13 cellular contexts compared by ENCODE assay signal in genomic region chr2:207338220-207338607, GRCh38.
A peak's percentile ranks its signal among the peaks of the same experiment; 100 is the strongest.
DNase-seq lines count a peak whose midpoint lies in the region; ATAC-seq, FAIRE-seq and TF ChIP-seq lines count a peak whose summit lies in the region.
"Had no signal": no experiment of that assay in that cellular context is flagged by ENCODE, and none has a peak within 500 bp of the region (broad histone marks: within the 10 kb centered on the region; RNA-seq: fewer than 3 reads in every experiment).

No MANE protein-coding gene starts in this region.

- peak overlapping the region; percentile 92; the same call in 1 of the 2 replicates for H2AK5ac ChIP-seq in IMR-90 (ENCODE audit: low read depth, low read length)

- CTCF ChIA-PET in IMR-90 (lab: Yijun Ruan, JAX), result interaction anchor here (0.6 kb wide), 1 partner anchor 37 kb away, joined by 4 read pairs; no protein-coding TSS in a partner anchor
- CTCF ChIA-PET in K562 (lab: Yijun Ruan, JAX; ENCODE audit: low intra/inter-chr PET ratio), result no interaction called here

- H3K36me3 ChIP-seq in IMR-90 (ENCODE audit: control insufficient read depth, insufficient read depth, low read length), result no peaks in the 10 kb centered on the region
- no peaks in the 10 kb centered on the region for H3K36me3 ChIP-seq in K562 (ENCODE audit: control insufficient read depth, insufficient read depth, low read length)
- H3K36me3 ChIP-seq in neural progenitor cell, result no peaks in the 10 kb centered on the region
- no peaks in the 10 kb centered on the region for H3K36me3 ChIP-seq in small intestine (ENCODE audit: control insufficient read depth in 2 of 2, insufficient read depth in 2 of 2, low read length in 2 of 2)
- H3K36me3 ChIP-seq: ovary had no signal

- BruUV-seq in IMR-90 (replicated peaks; lab: Mats Ljungman, UMichigan) (no TSS peak), K562 (replicated peaks; lab: Mats Ljungman, UMichigan) (no TSS peak)

- dilution Hi-C loops in IMR-90 (cut with HindIII; ENCODE audit: low sequenced_read_pairs, unreplicated experiment), result no loop called here

- POLR2A ChIA-PET in IMR-90 (lab: Charles Lee; ENCODE audit: unreplicated experiment), result interaction anchor here (1.2 kb wide), 1 partner anchor 172 kb away, joined by 4 read pairs; the partner anchor contains the start of gene KLF7
- POLR2A ChIA-PET in K562 (lab: Yijun Ruan, JAX), result interaction anchor here (0.7 kb wide), 1 partner anchor 347 kb away, joined by 3 read pairs; no protein-coding TSS in a partner anchor

- H3K4me3 ChIP-seq in IMR-90 (ENCODE audit: insufficient read depth, low read depth, low read length) (no peak overlapping the region), K562 (no peak overlapping the region), neural progenitor cell (no peak overlapping the region), small intestine (ENCODE audit: low read depth in 1 of 2, low read length in 2 of 2) (no peak overlapping the region)
- H3K4me3 ChIP-seq: ovary had no signal

- H4K91ac ChIP-seq in IMR-90 (ENCODE audit: insufficient read depth, low read depth, low read length), result no peak overlapping the region; the same call in 1 of the 2 replicates

- H4K20me1 ChIP-seq in IMR-90 (ENCODE audit: insufficient read depth, low read length), result no peaks in the 10 kb centered on the region
- H4K20me1 ChIP-seq in K562 (replicated peaks; ENCODE audit: control insufficient read depth, insufficient read depth, low read length), result no peaks in the 10 kb centered on the region
- no peaks in the 10 kb centered on the region for H4K20me1 ChIP-seq in neural progenitor cell (ENCODE audit: low read depth)

- no peak overlapping the region for H2BK5ac ChIP-seq in IMR-90 (ENCODE audit: low read depth, low read length, poor library complexity, severe bottlenecking)

- no peak overlapping the region for H2AFZ ChIP-seq in IMR-90 (replicated peaks; ENCODE audit: low read length, poor library complexity)
- H2AFZ ChIP-seq in K562 (ENCODE audit: low read depth, low read length), result peak overlapping the region; percentile 56; the same call in 1 of the 2 replicates
- H2AFZ ChIP-seq in neural progenitor cell (replicated peaks), result no peak overlapping the region

- no peak overlapping the region for H3K14ac ChIP-seq in IMR-90 (replicated peaks; ENCODE audit: low read depth, low read length)

- H2BK20ac ChIP-seq in IMR-90 (ENCODE audit: low read depth, low read length), result peak overlapping the region; percentile 54; the same call in 1 of the 2 replicates

- peak overlapping the region; percentile 71 for H3K27ac Mint-ChIP-seq in activated T-cell treated with anti-CD3 and anti-CD28 coated beads, Interleukin-2, amount 50 U/mL, for 24 hours
- H3K27ac Mint-ChIP-seq in neural progenitor cell, result peak overlapping the region; percentile 14
- H3K27ac Mint-ChIP-seq: HFFc6 had no signal

- no peak for TF ChIP-seq POLR2A in IMR-90 (IDR thresholded peaks at IDR 0.05; ENCODE audit: low read depth, low read length)
- no peak for TF ChIP-seq POLR2A in K562 (conservative IDR thresholded peaks at IDR 0.05)

- intact Hi-C loops in IMR-90 (cut with micrococcal nuclease) (no loop called here), K562 (cut with micrococcal nuclease) (no loop called here)

- FAIRE-seq in K562 (lab: Jason Lieb, UNC) (no peak), small intestine (lab: Jason Lieb, UNC) (no peak)

- no peak overlapping the region for H3K56ac ChIP-seq in IMR-90 (ENCODE audit: extremely low read depth, insufficient read depth, low read length)

- DNase-seq in activated T-cell treated with anti-CD3 and anti-CD28 coated beads, Interleukin-2, amount 50 U/mL, for 24 hours, result no peak
- no peak for DNase-seq in activated T-cell treated with anti-CD3 and anti-CD28 coated beads, Interleukin-2, amount 50 U/mL, for 48 hours
- DNase-seq in IMR-90 (no peak), K562 (ENCODE audit: extremely low read depth in 1 of 4, low spot score in 3 of 4) (no peak), neural progenitor cell (ENCODE audit: low spot score) (no peak), COR-L47 (lab: John Stamatoyannopoulos, UW) (no peak), small intestine (no peak), amygdala (lab: John Stamatoyannopoulos, UW) (no peak)
- DNase-seq: dorsolateral prefrontal cortex, HFFc6, midbrain, NCI-H2029 treated with DMSO at 0.1 percent for 48 hours, ovary had no signal

- TF ChIP-seq EP300 in K562 (IDR thresholded peaks at IDR 0.05; ENCODE audit: low read length), result no peak

- TF ChIP-seq CTCF in IMR-90 (conservative IDR thresholded peaks at IDR 0.05; ENCODE audit: low read depth, low read length) (no peak), K562 (IDR thresholded peaks at IDR 0.05 in 2 of 3, conservative IDR thresholded peaks at IDR 0.05 in 1 of 3; ENCODE audit: insufficient read depth in 2 of 3, low read depth in 1 of 3, low read length in 3 of 3) (no peak), neural progenitor cell (IDR thresholded peaks at IDR 0.05) (no peak)

- H3K9ac ChIP-seq in IMR-90 (ENCODE audit: low read depth, low read length), result no peak overlapping the region
- H3K9ac ChIP-seq in K562 (ENCODE audit: insufficient read depth in 1 of 2, low read depth in 2 of 2, low read length in 2 of 2), result no peak overlapping the region
- no peak overlapping the region for H3K9ac ChIP-seq in neural progenitor cell

- peak overlapping the region; percentile 53; the same call in 1 of the 2 replicates for H4K5ac ChIP-seq in IMR-90 (ENCODE audit: low read depth, low read length)

- H3K4me1 ChIP-seq in IMR-90 (ENCODE audit: control insufficient read depth, insufficient read depth, low read length) (peaks cover 15% of the 10 kb centered on the region), K562 (replicated peaks in 1 of 2; ENCODE audit: control insufficient read depth in 2 of 2, insufficient read depth in 2 of 2, low read length in 2 of 2) (peaks cover 0 to 5% of the 10 kb centered on the region in 2 experiments; a peak in 3 of 5 replicates), neural progenitor cell (peaks cover 26% of the 10 kb centered on the region), small intestine (ENCODE audit: control insufficient read depth in 2 of 2, insufficient read depth in 1 of 2, low read depth in 1 of 2, low read length in 1 of 2) (peaks cover 0 to 2% of the 10 kb centered on the region in 2 donors)

- no peak for ATAC-seq in IMR-90 (ENCODE audit: low read depth)
- no peak for ATAC-seq in K562

- H2BK15ac ChIP-seq in IMR-90 (ENCODE audit: low read depth, low read length), result peak overlapping the region; percentile 86; the same call in 2 of the 3 replicates

- no peaks in the 10 kb centered on the region for H3K27me3 ChIP-seq in IMR-90 (ENCODE audit: control insufficient read depth, insufficient read depth, low read length)
- H3K27me3 ChIP-seq in K562 (ENCODE audit: control insufficient read depth in 2 of 2, insufficient read depth in 2 of 2, low read length in 2 of 2), result no peaks in the 10 kb centered on the region
- H3K27me3 ChIP-seq in neural progenitor cell, result peaks cover 14% of the 10 kb centered on the region
- H3K27me3 ChIP-seq in small intestine (ENCODE audit: control insufficient read depth in 2 of 2, insufficient read depth in 2 of 2, low read length in 2 of 2), result no peaks in the 10 kb centered on the region
- H3K27me3 ChIP-seq: dorsolateral prefrontal cortex, ovary had no signal

- peak overlapping the region; percentile 45; the same call in 1 of the 2 replicates for H3K18ac ChIP-seq in IMR-90 (ENCODE audit: low read depth, low read length)

- H3K4me3 Mint-ChIP-seq in activated T-cell treated with anti-CD3 and anti-CD28 coated beads, Interleukin-2, amount 50 U/mL, for 24 hours, result no peak overlapping the region
- H3K4me3 Mint-ChIP-seq in neural progenitor cell, result no peak overlapping the region
- H3K4me3 Mint-ChIP-seq: HFFc6 had no signal

- H3K27me3 Mint-ChIP-seq in activated T-cell treated with anti-CD3 and anti-CD28 coated beads, Interleukin-2, amount 50 U/mL, for 24 hours, result no peaks in the 10 kb centered on the region
- peaks cover 2% of the 10 kb centered on the region for H3K27me3 Mint-ChIP-seq in neural progenitor cell (ENCODE audit: insufficient read depth, low read depth)

- peaks cover 2% of the 10 kb centered on the region for H3K9me3 Mint-ChIP-seq in activated T-cell treated with anti-CD3 and anti-CD28 coated beads, Interleukin-2, amount 50 U/mL, for 24 hours
- peaks cover 2% of the 10 kb centered on the region for H3K9me3 Mint-ChIP-seq in neural progenitor cell
- H3K9me3 Mint-ChIP-seq: HFFc6 had no signal

- H3K79me2 ChIP-seq in K562 (ENCODE audit: control insufficient read depth, insufficient read depth, low read length), result no peaks in the 10 kb centered on the region
- no peaks in the 10 kb centered on the region for H3K79me2 ChIP-seq in neural progenitor cell (ENCODE audit: low read depth)

- peak overlapping the region; percentile 58; the same call in 1 of the 2 replicates for H2BK120ac ChIP-seq in IMR-90 (ENCODE audit: low read depth, low read length)

- TF ChIP-seq RAD21 in IMR-90 (IDR thresholded peaks at IDR 0.05; ENCODE audit: low read length), result no peak
- TF ChIP-seq RAD21 in K562 (CRISPR knock-in tag; conservative IDR thresholded peaks at IDR 0.05 in 1 of 2, IDR thresholded peaks at IDR 0.05 in 1 of 2), result no peak

- no peak overlapping the region for H2AK9ac ChIP-seq in IMR-90 (replicated peaks; ENCODE audit: low read depth, low read length, poor library complexity)

- H3K23ac ChIP-seq in IMR-90 (ENCODE audit: low read depth, low read length), result no peak overlapping the region; the same call in 1 of the 2 replicates

- WGBS in IMR-90 (ENCODE audit: extremely low coverage in 2 of 2, insufficient read length in 1 of 2), 2 experiments, result no CpG with 5 or more reads among the region's 3 CpGs
- WGBS in K562 (ENCODE audit: insufficient coverage, low coverage, missing lambda C conversion rate), result 52% methylated on average over 3 of the region's 3 CpGs
- WGBS in small intestine, 3 donors, result 79 to 93% (median 91%) methylated on average over 3 of the region's 3 CpGs

- H3K36me3 Mint-ChIP-seq in activated T-cell treated with anti-CD3 and anti-CD28 coated beads, Interleukin-2, amount 50 U/mL, for 24 hours (ENCODE audit: low read depth), result no peaks in the 10 kb centered on the region
- H3K36me3 Mint-ChIP-seq in neural progenitor cell, result no peaks in the 10 kb centered on the region

- no peaks in the 10 kb centered on the region for H3K9me3 ChIP-seq in IMR-90 (ENCODE audit: control insufficient read depth, insufficient read depth, low read length)
- H3K9me3 ChIP-seq in K562 (replicated peaks; ENCODE audit: control insufficient read depth, insufficient read depth, low read depth, low read length), result no peaks in the 10 kb centered on the region
- no peaks in the 10 kb centered on the region for H3K9me3 ChIP-seq in neural progenitor cell (ENCODE audit: low read depth)
- no peaks in the 10 kb centered on the region for H3K9me3 ChIP-seq in small intestine (ENCODE audit: control insufficient read depth, low read depth)
- H3K9me3 ChIP-seq: ovary had no signal

- H4K8ac ChIP-seq in IMR-90 (ENCODE audit: low read depth in 2 of 2, low read length in 2 of 2), result peak overlapping the region; percentile 57 to 66; a peak in 2 of 4 replicates

- H3K27ac ChIP-seq in IMR-90 (ENCODE audit: insufficient read depth, low read length), result no peak overlapping the region
- 0 out of 3 replicates have a peak overlapping the region, but pooled peaks have one; percentile 28 for H3K27ac ChIP-seq in K562 (ENCODE audit: extremely low read depth, low read depth, low read length)
- H3K27ac ChIP-seq in neural progenitor cell, result no peak overlapping the region
- no peak overlapping the region for H3K27ac ChIP-seq in small intestine (ENCODE audit: low read depth in 1 of 2, low read length in 1 of 2)
- H3K27ac ChIP-seq: dorsolateral prefrontal cortex, ovary had no signal

- H3K4me1 Mint-ChIP-seq in activated T-cell treated with anti-CD3 and anti-CD28 coated beads, Interleukin-2, amount 50 U/mL, for 24 hours (ENCODE audit: low read depth), result peaks cover 50% of the 10 kb centered on the region
- H3K4me1 Mint-ChIP-seq in neural progenitor cell, result peaks cover 59% of the 10 kb centered on the region

- H3K4me2 ChIP-seq in IMR-90 (ENCODE audit: low read depth, low read length) (no peak overlapping the region), K562 (ENCODE audit: insufficient read depth, low read length) (no peak overlapping the region), neural progenitor cell (no peak overlapping the region)

- no peak overlapping the region for H3K4ac ChIP-seq in IMR-90 (ENCODE audit: low read depth, low read length)

- H3K79me1 ChIP-seq in IMR-90 (ENCODE audit: low read depth in 1 of 2, low read length in 2 of 2), result no peaks in the 10 kb centered on the region

- H3K9me1 ChIP-seq in IMR-90 (ENCODE audit: insufficient read depth, low read length), result no peaks in the 10 kb centered on the region; the same call in none of the 2 replicates
- H3K9me1 ChIP-seq in K562 (ENCODE audit: control insufficient read depth, insufficient read depth, low read length), result no peaks in the 10 kb centered on the region

- in situ Hi-C loops in IMR-90 (cut with MboI; ENCODE audit: low sequenced_read_pairs) (no loop called here), K562 (cut with MboI) (no loop called here)

- peaks cover 7% of the 10 kb centered on the region for H3F3A ChIP-seq in neural progenitor cell (ENCODE audit: low read depth)
